Comparison of ENCODE assay signal across 16 cellular contexts in the genomic region with DNA sequence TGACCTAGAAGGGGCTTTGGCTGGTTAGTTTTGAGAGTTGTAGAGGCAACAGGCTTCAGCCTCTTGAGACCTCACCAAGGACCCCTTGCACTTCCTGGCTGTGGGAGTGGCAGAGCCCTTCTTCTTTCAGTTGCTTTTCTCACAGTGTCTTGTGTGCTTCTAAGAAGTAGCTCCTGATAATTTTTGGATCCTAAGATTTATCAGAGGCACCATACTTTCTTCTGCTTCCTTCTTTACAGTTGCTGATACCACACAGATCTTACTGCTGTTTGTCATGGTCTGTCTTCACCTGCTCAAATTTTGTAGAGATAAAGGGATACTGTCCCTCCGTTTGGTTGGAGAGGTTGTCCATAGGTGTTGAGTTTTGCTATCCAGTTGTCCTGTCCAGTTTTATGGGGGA.
"Had no signal": no experiment of that assay in that cellular context is flagged by ENCODE, and none has a peak within 500 bp of the region (broad histone marks: within the 10 kb centered on the region; RNA-seq: fewer than 3 reads in every experiment).

No MANE protein-coding gene starts in this region.

- H3K27ac ChIP-seq: parathyroid adenoma, sigmoid colon, VCaP had no signal

- H3K4me3 ChIP-seq: sigmoid colon had no signal

- H3K27me3 ChIP-seq: sigmoid colon had no signal

- H3K79me2 ChIP-seq: parathyroid adenoma had no signal

- FAIRE-seq: bronchial epithelial cell had no signal

- H3K9ac ChIP-seq: parathyroid adenoma had no signal

- ATAC-seq: esophagus mucosa; naive thymus-derived CD4-positive, alpha-beta T cell; stimulated activated effector memory CD8-positive, alpha-beta T cell treated with anti-CD3 and anti-CD28 coated beads, Interleukin-12 subunit alpha, Interleukin-12 subunit beta, amount 100 ng/mL, for 72 hours had no signal

- H3K4me1 ChIP-seq: parathyroid adenoma had no signal

- DNase-seq: activated CD4-positive, alpha-beta T cell treated with anti-CD3 and anti-CD28 coated beads for 1 hour; activated CD8-positive, alpha-beta memory T cell treated with anti-CD3 and anti-CD28 coated beads for 24 hours; activated CD8-positive, alpha-beta memory T cell treated with anti-CD3 and anti-CD28 coated beads, Interleukin-2, amount 50 U/mL, for 48 hours; activated effector memory CD4-positive, alpha-beta T cell treated with anti-CD3 and anti-CD28 coated beads, Interleukin-2, amount 50 U/mL, for 16 hours; activated T-cell treated with anti-CD3 and anti-CD28 coated beads, Interleukin-2, amount 50 U/mL, for 48 hours; effector CD4-positive, alpha-beta T cell; immature natural killer cell; naive thymus-derived CD4-positive, alpha-beta T cell; sigmoid colon; stimulated activated CD4-positive, alpha-beta T cell treated with anti-CD3 and anti-CD28 coated beads, Interleukin-4, amount 100 ng/mL, for 24 hours; T-helper 9 cell had no signal

- H2AFZ ChIP-seq: parathyroid adenoma had no signal

- H3K9me3 ChIP-seq: sigmoid colon had no signal
